In the genomic region with DNA sequence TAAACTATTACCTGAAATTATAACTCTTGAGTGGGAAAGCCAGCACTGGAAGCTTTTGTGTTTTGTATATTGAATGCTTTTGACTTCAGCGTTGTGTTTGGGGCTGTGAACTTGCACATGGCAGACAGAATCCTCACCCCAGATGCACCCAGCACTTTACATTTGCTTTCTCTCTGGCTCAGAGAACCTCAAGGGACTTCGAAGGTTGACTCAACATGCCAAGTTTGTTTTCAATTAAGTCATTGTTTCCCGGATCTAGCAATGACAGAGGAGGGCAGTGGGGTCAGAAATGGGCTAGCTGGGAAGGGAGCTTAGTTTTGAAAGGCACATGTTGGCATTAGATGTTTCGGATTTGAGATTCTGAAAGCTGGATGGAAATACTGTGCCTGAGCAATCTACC, we compare ENCODE assay signal across 19 cellular contexts.
A peak's percentile ranks its signal among the peaks of the same experiment; 100 is the strongest.
DNase-seq lines count a peak whose midpoint lies in the region; ATAC-seq and TF ChIP-seq lines count a peak whose summit lies in the region.
"Had no signal": no experiment of that assay in that cellular context is flagged by ENCODE, and none has a peak within 500 bp of the region (broad histone marks: within the 10 kb centered on the region; RNA-seq: fewer than 3 reads in every experiment).

No MANE protein-coding gene starts in this region.

- H3K4me3 ChIP-seq in WERI-Rb-1 (ENCODE audit: low read depth, low read length) (no peak overlapping the region), foreskin fibroblast (ENCODE audit: low read depth in 1 of 2, low read length in 2 of 2) (no peak overlapping the region), neutrophil (ENCODE audit: low read depth in 1 of 2, low read length in 1 of 2) (no peak overlapping the region)
- H3K4me3 ChIP-seq: right lobe of liver, stomach had no signal

- no peak for TF ChIP-seq CTCF in WERI-Rb-1 (IDR thresholded peaks at IDR 0.05; ENCODE audit: low read depth, low read length)
- no peak for TF ChIP-seq CTCF in foreskin fibroblast (IDR thresholded peaks at IDR 0.05; ENCODE audit: low read depth, low read length)
- TF ChIP-seq CTCF in neutrophil (IDR thresholded peaks at IDR 0.05), result no peak

- H3K36me3 ChIP-seq in WERI-Rb-1 (peaks cover 55% of the 10 kb centered on the region), neutrophil (peaks cover 47% of the 10 kb centered on the region)
- H3K36me3 ChIP-seq: right lobe of liver had no signal

- peak; percentile 72 for DNase-seq in COLO829 (ENCODE audit: low spot score)
- DNase-seq in WERI-Rb-1, result peak; percentile 4
- DNase-seq in foreskin fibroblast, result peak; percentile 62 to 79
- DNase-seq in C1 segment of cervical spinal cord (lab: John Stamatoyannopoulos, UW), result no peak
- no peak for DNase-seq in NCI-H446 treated with DMSO at 0.1 percent for 48 hours (lab: John Stamatoyannopoulos, UW)
- DNase-seq: activated gamma-delta T cell; central memory CD4-positive, alpha-beta T cell; effector memory CD8-positive, alpha-beta T cell; NCI-H1092; NCI-H526; OCI-M1; SIG-M5; stomach had no signal

- H3K27me3 ChIP-seq in WERI-Rb-1 (ENCODE audit: insufficient read depth, low read depth, severe bottlenecking) (no peaks in the 10 kb centered on the region), neutrophil (peaks cover 9% of the 10 kb centered on the region)
- H3K27me3 ChIP-seq: right lobe of liver, stomach had no signal

- H3K27ac ChIP-seq in WERI-Rb-1 (peak overlapping the region; percentile 49; the same call in 1 of the 2 replicates), neutrophil (peak overlapping the region; percentile 10)
- H3K27ac ChIP-seq: KMS-11, right lobe of liver, stomach had no signal

- ATAC-seq in GM21576 (IDR thresholded peaks at IDR 0.05; ENCODE audit: unreplicated experiment) (no peak), HG03432 (IDR thresholded peaks at IDR 0.05; ENCODE audit: unreplicated experiment) (no peak)
- ATAC-seq: activated CD4-positive, CD25-positive, alpha-beta regulatory T cell treated with anti-CD3 and anti-CD28 coated beads, Interleukin-2, amount 50 U/mL, for 24 hours; effector memory CD8-positive, alpha-beta T cell; right lobe of liver had no signal

- H3K9me3 ChIP-seq in WERI-Rb-1 (ENCODE audit: severe bottlenecking) (no peaks in the 10 kb centered on the region), neutrophil (no peaks in the 10 kb centered on the region)
- H3K9me3 ChIP-seq: right lobe of liver, stomach had no signal

- peaks cover 7 to 16% of the 10 kb centered on the region in 2 experiments for H3K4me1 ChIP-seq in neutrophil (ENCODE audit: control insufficient read depth in 1 of 2, insufficient read depth in 1 of 2, low read depth in 1 of 2, low read length in 1 of 2)

Comparison
In these comparisons a context has a peak if more than half of its experiments do, and no peak if none do; other contexts are left out.
1. DNase-seq: peak in COLO829 (single experiment), WERI-Rb-1 (single experiment) and foreskin fibroblast (2 of 2); none in C1 segment of cervical spinal cord (0 of 14) and NCI-H446 treated with DMSO at 0.1 percent for 48 hours (single experiment).